ENCODE assay signal across 13 cellular contexts in the genomic region with DNA sequence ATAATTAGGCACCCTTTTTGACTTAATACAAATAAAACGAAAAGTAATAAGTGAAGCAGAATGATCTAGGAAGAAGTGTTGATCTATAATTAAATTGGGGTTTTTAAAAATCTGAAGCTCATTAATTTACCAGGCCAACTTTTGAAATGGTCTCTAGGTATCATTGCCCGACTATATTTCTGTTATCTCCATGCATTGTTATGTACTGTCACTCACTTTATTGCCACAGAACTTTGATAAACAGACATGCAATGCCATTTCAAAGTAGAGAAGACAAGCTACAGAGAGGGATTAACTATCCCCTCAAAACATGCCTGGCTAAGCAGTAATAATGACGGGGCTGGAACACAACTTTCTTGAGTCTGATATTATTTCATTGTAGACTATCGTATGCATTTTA.
DNase-seq lines count a peak whose midpoint lies in the region; ATAC-seq and TF ChIP-seq lines count a peak whose summit lies in the region.
"Had no signal": no experiment of that assay in that cellular context is flagged by ENCODE, and none has a peak within 500 bp of the region (broad histone marks: within the 10 kb centered on the region; RNA-seq: fewer than 3 reads in every experiment).

No MANE protein-coding gene starts in this region.

- 27% methylated on average over 4 of the region's 4 CpGs for WGBS in thymus
- 88% methylated on average over 2 of the region's 4 CpGs for WGBS in mesenchymal stem cell

- H3K36me3 Mint-ChIP-seq in activated T-cell treated with anti-CD3 and anti-CD28 coated beads, Interleukin-2, amount 50 U/mL, for 4 hours (ENCODE audit: insufficient read depth): no peaks in the 10 kb centered on the region
- no peaks in the 10 kb centered on the region for H3K36me3 Mint-ChIP-seq in dendritic cell treated with granulocyte-macrophage colony-stimulating factor and Interleukin-4, amounts not matched to agents 40 ng/mL and 50 ng/mL, for 4 days (ENCODE audit: low read depth)

- peak overlapping the region; percentile 42 for H3K4me3 ChIP-seq in OCI-LY1 (ENCODE audit: low read depth, low read length, poor library complexity, severe bottlenecking)
- H3K4me3 ChIP-seq in thymus (ENCODE audit: low read length): peak overlapping the region; percentile 23
- no peak overlapping the region for H3K4me3 ChIP-seq in mesenchymal stem cell (ENCODE audit: insufficient read depth in 1 of 2, low read depth in 1 of 2, low read length in 2 of 2)
- H3K4me3 ChIP-seq: coronary artery, gastroesophageal sphincter had no signal

- no peaks in the 10 kb centered on the region for H3K9me3 ChIP-seq in OCI-LY1 (ENCODE audit: low read length)
- H3K9me3 ChIP-seq in thymus (ENCODE audit: control insufficient read depth): no peaks in the 10 kb centered on the region
- H3K9me3 ChIP-seq in mesenchymal stem cell (ENCODE audit: control insufficient read depth, low read length): no peaks in the 10 kb centered on the region
- H3K9me3 ChIP-seq: gastroesophageal sphincter had no signal

- intact Hi-C loops in dendritic cell treated with granulocyte-macrophage colony-stimulating factor and Interleukin-4, amounts not matched to agents 40 ng/mL and 50 ng/mL, for 4 days (cut with micrococcal nuclease): loop anchor here (5.0 to 10.0 kb wide), 2 partner anchors 148 to 405 kb away; a partner anchor contains a TSS

- H3K18ac ChIP-seq in mesenchymal stem cell (ENCODE audit: low read depth in 1 of 2, low read length in 2 of 2): no peak overlapping the region

- H3K36me3 ChIP-seq in OCI-LY1 (ENCODE audit: insufficient read depth, low read length) (no peaks in the 10 kb centered on the region), thymus (ENCODE audit: control insufficient read depth, insufficient read depth) (no peaks in the 10 kb centered on the region), mesenchymal stem cell (ENCODE audit: control insufficient read depth in 1 of 2, insufficient read depth in 2 of 2, low read depth in 1 of 2, low read length in 2 of 2) (no peaks in the 10 kb centered on the region)
- H3K36me3 ChIP-seq: gastroesophageal sphincter had no signal

- H3K23ac ChIP-seq in mesenchymal stem cell (ENCODE audit: low read length in 2 of 2): no peak overlapping the region

- H3K4me3 Mint-ChIP-seq in activated T-cell treated with anti-CD3 and anti-CD28 coated beads, Interleukin-2, amount 50 U/mL, for 4 hours: peak overlapping the region; percentile 81
- H3K4me3 Mint-ChIP-seq in dendritic cell treated with granulocyte-macrophage colony-stimulating factor and Interleukin-4, amounts not matched to agents 40 ng/mL and 50 ng/mL, for 4 days: peak overlapping the region; percentile 39
- H3K4me3 Mint-ChIP-seq: H9 had no signal

- no peaks in the 10 kb centered on the region for H3K79me1 ChIP-seq in mesenchymal stem cell (replicated peaks; ENCODE audit: low read length, poor library complexity, severe bottlenecking)

- no peak overlapping the region for H3K4ac ChIP-seq in mesenchymal stem cell (ENCODE audit: low read depth in 1 of 2, low read length in 2 of 2)

- H3K14ac ChIP-seq in mesenchymal stem cell (ENCODE audit: low read length in 2 of 2): no peak overlapping the region

- peak overlapping the region; percentile 70 for H3K27ac Mint-ChIP-seq in dendritic cell treated with granulocyte-macrophage colony-stimulating factor and Interleukin-4, amounts not matched to agents 40 ng/mL and 50 ng/mL, for 4 days
- H3K27ac Mint-ChIP-seq: H9 had no signal

- H3K4me1 Mint-ChIP-seq in activated T-cell treated with anti-CD3 and anti-CD28 coated beads, Interleukin-2, amount 50 U/mL, for 4 hours (ENCODE audit: low read depth): peaks cover 81% of the 10 kb centered on the region
- H3K4me1 Mint-ChIP-seq in dendritic cell treated with granulocyte-macrophage colony-stimulating factor and Interleukin-4, amounts not matched to agents 40 ng/mL and 50 ng/mL, for 4 days (ENCODE audit: low read depth): peaks cover 50% of the 10 kb centered on the region

- no peaks in the 10 kb centered on the region for H3K9me2 ChIP-seq in OCI-LY1 (ENCODE audit: low read depth, low read length)

- no peak for ATAC-seq in activated T-cell treated with anti-CD3 and anti-CD28 coated beads, Interleukin-2, amount 50 U/mL, for 4 hours
- no peak for ATAC-seq in GM19395 (IDR thresholded peaks at IDR 0.05; ENCODE audit: unreplicated experiment)
- ATAC-seq: gastroesophageal sphincter had no signal

- no peaks in the 10 kb centered on the region for H4K20me1 ChIP-seq in OCI-LY1 (ENCODE audit: insufficient read depth, low read length)

- H2BK12ac ChIP-seq in mesenchymal stem cell (ENCODE audit: low read length in 2 of 2): no peak overlapping the region

- H3K27ac ChIP-seq in OCI-LY1 (ENCODE audit: low read depth, low read length, poor library complexity, severe bottlenecking): peak overlapping the region; percentile 96
- peak overlapping the region; percentile 65 for H3K27ac ChIP-seq in thymus (ENCODE audit: low read depth)
- H3K27ac ChIP-seq in mesenchymal stem cell (ENCODE audit: low read length, poor library complexity, severe bottlenecking): no peak overlapping the region
- H3K27ac ChIP-seq: coronary artery, gastroesophageal sphincter had no signal

- H3K27me3 ChIP-seq in OCI-LY1 (ENCODE audit: insufficient read depth, low read length): no peaks in the 10 kb centered on the region
- no peaks in the 10 kb centered on the region for H3K27me3 ChIP-seq in thymus (ENCODE audit: control insufficient read depth, insufficient read depth)
- no peaks in the 10 kb centered on the region for H3K27me3 ChIP-seq in mesenchymal stem cell (ENCODE audit: control insufficient read depth in 1 of 2, insufficient read depth in 1 of 2, low read length in 2 of 2)
- H3K27me3 ChIP-seq: gastroesophageal sphincter had no signal

- peak overlapping the region; percentile 74; the same call in 1 of the 2 replicates for H2AFZ ChIP-seq in OCI-LY1 (ENCODE audit: low read length)
- no peak overlapping the region for H2AFZ ChIP-seq in mesenchymal stem cell (ENCODE audit: low read depth, low read length)

- 0 out of 2 replicates have a peak, but pooled peaks cover 4% of the 10 kb centered on the region for H3F3A ChIP-seq in OCI-LY1 (ENCODE audit: insufficient read depth, low read length)

- H3K79me2 ChIP-seq in OCI-LY1 (ENCODE audit: insufficient read depth, low read length): no peaks in the 10 kb centered on the region

- H2BK15ac ChIP-seq in mesenchymal stem cell (ENCODE audit: low read depth, poor library complexity, severe bottlenecking): no peak overlapping the region

- no peak overlapping the region for H4K8ac ChIP-seq in mesenchymal stem cell (ENCODE audit: low read length)

- TF ChIP-seq CTCF in OCI-LY1 (IDR thresholded peaks at IDR 0.05; ENCODE audit: low read length): no peak

- H3K4me1 ChIP-seq in OCI-LY1 (ENCODE audit: insufficient read depth, low read length, severe bottlenecking) (peaks cover 99% of the 10 kb centered on the region), thymus (ENCODE audit: control insufficient read depth, insufficient read depth, low read length) (peaks cover 29% of the 10 kb centered on the region), mesenchymal stem cell (ENCODE audit: control insufficient read depth, insufficient read depth, low read depth, low read length) (no peaks in the 10 kb centered on the region)

- no peaks in the 10 kb centered on the region for H3K9me3 Mint-ChIP-seq in activated T-cell treated with anti-CD3 and anti-CD28 coated beads, Interleukin-2, amount 50 U/mL, for 4 hours
- H3K9me3 Mint-ChIP-seq in dendritic cell treated with granulocyte-macrophage colony-stimulating factor and Interleukin-4, amounts not matched to agents 40 ng/mL and 50 ng/mL, for 4 days: no peaks in the 10 kb centered on the region
- H3K9me3 Mint-ChIP-seq: H9 had no signal

- no peak overlapping the region for H4K91ac ChIP-seq in mesenchymal stem cell (ENCODE audit: low read length)

- DNase-seq in activated T-cell treated with anti-CD3 and anti-CD28 coated beads, Interleukin-2, amount 50 U/mL, for 4 hours: no peak
- DNase-seq in activated T-cell treated with anti-CD3 and anti-CD28 coated beads, Interleukin-2, amount 50 U/mL, for 48 hours: no peak
- DNase-seq in NCI-H2171 treated with DMSO at 0.1 percent for 48 hours (lab: John Stamatoyannopoulos, UW): no peak
- DNase-seq in mesenchymal stem cell: no peak
- DNase-seq: activated effector memory CD4-positive, alpha-beta T cell treated with anti-CD3 and anti-CD28 coated beads, Interleukin-2, amount 50 U/mL, for 16 hours; H9; NCI-H1092 treated with DMSO at 0.1 percent for 48 hours had no signal

- peak overlapping the region; percentile 64 for H3K4me2 ChIP-seq in OCI-LY1 (ENCODE audit: low read length)
- no peak overlapping the region for H3K4me2 ChIP-seq in mesenchymal stem cell (ENCODE audit: low read length, poor library complexity, severe bottlenecking)

- no peak overlapping the region for H2AK5ac ChIP-seq in mesenchymal stem cell (ENCODE audit: low read length, severe bottlenecking)

- no peak overlapping the region for H2BK120ac ChIP-seq in mesenchymal stem cell (ENCODE audit: low read depth, low read length)

- peak overlapping the region; percentile 55 for H3K9ac ChIP-seq in OCI-LY1 (ENCODE audit: low read length)
- H3K9ac ChIP-seq in mesenchymal stem cell (ENCODE audit: low read length): no peak overlapping the region

- no peaks in the 10 kb centered on the region for H3K27me3 Mint-ChIP-seq in activated T-cell treated with anti-CD3 and anti-CD28 coated beads, Interleukin-2, amount 50 U/mL, for 4 hours (ENCODE audit: low read depth)
- no peaks in the 10 kb centered on the region for H3K27me3 Mint-ChIP-seq in dendritic cell treated with granulocyte-macrophage colony-stimulating factor and Interleukin-4, amounts not matched to agents 40 ng/mL and 50 ng/mL, for 4 days

- no peak overlapping the region for H2BK5ac ChIP-seq in mesenchymal stem cell (ENCODE audit: low read depth, low read length, poor library complexity, severe bottlenecking)

Comparison
In these comparisons a context has a peak if more than half of its experiments do, and no peak if none do; other contexts are left out.
1. H3K4me3 ChIP-seq: peak in OCI-LY1 (single experiment) and thymus (single experiment); none in mesenchymal stem cell (0 of 2).